21 cellular contexts compared by ENCODE assay signal in the genomic region with DNA sequence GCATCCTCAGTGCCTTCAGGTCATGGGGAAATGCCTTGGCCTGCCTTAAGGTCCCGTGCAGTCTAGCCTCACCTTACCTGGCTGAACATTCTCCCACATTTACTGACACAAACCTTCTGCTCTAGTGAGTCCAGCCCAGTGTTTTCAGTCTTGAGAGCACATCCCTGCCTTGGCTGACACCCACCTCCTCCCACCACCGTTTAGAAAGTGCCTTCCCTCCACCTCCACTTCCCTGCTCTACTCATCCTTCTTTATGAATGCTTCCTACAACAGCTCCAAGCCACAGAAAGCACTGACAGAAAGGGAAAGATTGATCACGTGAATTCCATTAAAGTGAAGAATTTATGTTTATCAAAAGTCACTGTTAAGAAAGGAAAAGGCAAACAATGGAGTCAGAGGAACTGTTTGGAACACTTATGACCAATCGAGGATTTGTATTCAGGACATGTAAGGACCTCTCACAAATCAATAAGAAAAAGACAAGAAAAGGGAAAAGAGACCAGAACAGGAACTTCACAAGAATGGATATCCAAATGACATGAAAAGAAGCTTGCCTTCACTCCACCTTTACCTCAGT. TPM values are rescaled to one million over a fixed set of nuclear protein-coding genes. Genes with fewer than 3 reads are reported as not detected.
DNase-seq lines count a peak whose midpoint lies in the region; ATAC-seq and TF ChIP-seq lines count a peak whose summit lies in the region.
"Had no signal": no experiment of that assay in that cellular context is flagged by ENCODE, and none has a peak within 500 bp of the region (broad histone marks: within the 10 kb centered on the region; RNA-seq: fewer than 3 reads in every experiment).

No MANE protein-coding gene starts in this region.

- H3K9me3 ChIP-seq in left ventricle myocardium inferior (replicated peaks): no peaks in the 10 kb centered on the region
- no peaks in the 10 kb centered on the region for H3K9me3 ChIP-seq in esophagus muscularis mucosa
- H3K9me3 ChIP-seq in trophoblast cell (ENCODE audit: insufficient read depth, low read depth, low read length): no peaks in the 10 kb centered on the region
- H3K9me3 ChIP-seq in vagina: no peaks in the 10 kb centered on the region
- H3K9me3 ChIP-seq in T-helper 17 cell (ENCODE audit: control insufficient read depth, low read length, poor library complexity, severe bottlenecking): no peaks in the 10 kb centered on the region
- H3K9me3 ChIP-seq: BE2C, thoracic aorta had no signal

- no peak overlapping the region for H3K9ac ChIP-seq in trophoblast cell (ENCODE audit: low read length)
- H3K9ac ChIP-seq: parathyroid adenoma had no signal

- H3K27me3 ChIP-seq in left ventricle myocardium inferior (ENCODE audit: low read depth) (no peaks in the 10 kb centered on the region), esophagus muscularis mucosa (no peaks in the 10 kb centered on the region), trophoblast cell (ENCODE audit: insufficient read depth, low read length) (no peaks in the 10 kb centered on the region), vagina (no peaks in the 10 kb centered on the region)
- H3K27me3 ChIP-seq: BE2C had no signal

- peak overlapping the region; percentile 39 for H3K18ac ChIP-seq in trophoblast cell (ENCODE audit: low read length)

- peak overlapping the region; percentile 6 for H4K12ac ChIP-seq in trophoblast cell (ENCODE audit: low read depth, low read length)

- peak overlapping the region; percentile 72 for H3K14ac ChIP-seq in trophoblast cell (ENCODE audit: low read length)

- 43% methylated on average over 4 of the region's 4 CpGs for WGBS in esophagus muscularis mucosa
- WGBS in trophoblast cell (ENCODE audit: extremely low coverage, insufficient coverage, insufficient read length): no CpG with 5 or more reads among the region's 4 CpGs

- no peak overlapping the region for H3K4me2 ChIP-seq in trophoblast cell (ENCODE audit: low read length)

- no peak for DNase-seq in left ventricle myocardium inferior
- DNase-seq in left ventricle myocardium superior: no peak
- DNase-seq in esophagus muscularis mucosa (ENCODE audit: extremely low spot score): no peak
- DNase-seq in trophoblast cell: no peak
- DNase-seq in vagina (ENCODE audit: extremely low spot score in 2 of 2): no peak
- DNase-seq in T-helper 17 cell: no peak
- DNase-seq in left lobe of liver (ENCODE audit: low spot score): no peak
- DNase-seq: activated CD4-positive, alpha-beta T cell treated with anti-CD3 and anti-CD28 coated beads, Interleukin-2, amount 10 ng/mL, durations not matched to agents 24 days and 14 days; BE2C; COR-L47; effector CD8-positive, alpha-beta T cell; glutamatergic neuron; mesendoderm; naive thymus-derived CD8-positive, alpha-beta T cell; NCI-H1417; NCI-H510A had no signal

- peaks cover 4% of the 10 kb centered on the region for H3K4me1 Mint-ChIP-seq in T-helper 17 cell
- H3K4me1 Mint-ChIP-seq: naive thymus-derived CD8-positive, alpha-beta T cell had no signal

- H3K79me2 ChIP-seq in trophoblast cell (ENCODE audit: control insufficient read depth, insufficient read depth, low read length, poor library complexity): peaks cover 4% of the 10 kb centered on the region
- H3K79me2 ChIP-seq: parathyroid adenoma had no signal

- peak overlapping the region; percentile 30 for H2AFZ ChIP-seq in trophoblast cell (ENCODE audit: insufficient read depth, low read length, poor library complexity)
- H2AFZ ChIP-seq: parathyroid adenoma had no signal

- TF ChIP-seq POLR2A in esophagus muscularis mucosa (IDR thresholded peaks at IDR 0.05; ENCODE audit: low read depth) (no peak), vagina (IDR thresholded peaks at IDR 0.05) (no peak)

- H3K79me1 ChIP-seq in trophoblast cell (ENCODE audit: low read length): peaks cover 17% of the 10 kb centered on the region

- intact Hi-C loops in left ventricle myocardium inferior (cut with micrococcal nuclease) (no loop called here), left ventricle myocardium superior (cut with micrococcal nuclease) (no loop called here), esophagus muscularis mucosa (cut with DNase I) (no loop called here), vagina (cut with DNase I) (no loop called here)

- peak overlapping the region; percentile 10 for H2BK5ac ChIP-seq in trophoblast cell (ENCODE audit: low read depth, low read length, poor library complexity)

- no peak overlapping the region for H3K23ac ChIP-seq in trophoblast cell (ENCODE audit: low read length)

- H3K4ac ChIP-seq in trophoblast cell (ENCODE audit: low read depth, low read length): peak overlapping the region; percentile 30

- peak overlapping the region; percentile 85 for H3K27ac ChIP-seq in left ventricle myocardium inferior (replicated peaks)
- peak overlapping the region; percentile 76 to 85 (median 78) for H3K27ac ChIP-seq in esophagus muscularis mucosa (replicated peaks in 1 of 4)
- peak overlapping the region; percentile 88 for H3K27ac ChIP-seq in trophoblast cell (ENCODE audit: low read depth, low read length)
- peak overlapping the region; percentile 80 for H3K27ac ChIP-seq in vagina
- H3K27ac ChIP-seq: parathyroid adenoma had no signal

- peak overlapping the region; percentile 91 for H4K91ac ChIP-seq in trophoblast cell (ENCODE audit: low read depth, low read length)

- H2BK120ac ChIP-seq in trophoblast cell (ENCODE audit: insufficient read depth, low read length, poor library complexity): peak overlapping the region; percentile 65

- peak overlapping the region; percentile 54 for H4K8ac ChIP-seq in trophoblast cell (ENCODE audit: low read depth, low read length)

- no peak for TF ChIP-seq EP300 in esophagus muscularis mucosa (IDR thresholded peaks at IDR 0.05)

- peaks cover 33% of the 10 kb centered on the region for H3K27me3 Mint-ChIP-seq in T-helper 17 cell

- peak overlapping the region; percentile 94 for H2AK5ac ChIP-seq in trophoblast cell (ENCODE audit: low read length)

- no peak for TF ChIP-seq CTCF in left ventricle myocardium inferior (IDR thresholded peaks at IDR 0.05; ENCODE audit: borderline replicate concordance)
- no peak for TF ChIP-seq CTCF in esophagus muscularis mucosa (IDR thresholded peaks at IDR 0.05)
- TF ChIP-seq CTCF in vagina (IDR thresholded peaks at IDR 0.05): no peak

- H3K4me3 Mint-ChIP-seq in T-helper 17 cell: no peak overlapping the region
- H3K4me3 Mint-ChIP-seq: activated CD4-positive, alpha-beta T cell treated with anti-CD3 and anti-CD28 coated beads, Interleukin-2, amount 10 ng/mL, durations not matched to agents 24 days and 14 days; activated naive CD8-positive, alpha-beta T cell; naive thymus-derived CD8-positive, alpha-beta T cell; T-helper 2 cell treated with Interferon-gamma antibody and Interleukin-4, amounts not matched to agents 5 μg/mL and 100 μg/mL, for 36 hours had no signal

- peak overlapping the region; percentile 85 for H2BK12ac ChIP-seq in trophoblast cell (ENCODE audit: low read length)

- H3K4me3 ChIP-seq in left ventricle myocardium inferior: no peak overlapping the region
- no peak overlapping the region for H3K4me3 ChIP-seq in esophagus muscularis mucosa
- H3K4me3 ChIP-seq in trophoblast cell (ENCODE audit: low read depth, low read length): no peak overlapping the region
- H3K4me3 ChIP-seq in vagina: no peak overlapping the region
- H3K4me3 ChIP-seq: thoracic aorta had no signal

- peaks cover 89% of the 10 kb centered on the region for H3K4me1 ChIP-seq in left ventricle myocardium inferior
- peaks cover 66 to 96% (median 89%) of the 10 kb centered on the region in 4 donors for H3K4me1 ChIP-seq in esophagus muscularis mucosa
- peaks cover 21% of the 10 kb centered on the region in 2 experiments for H3K4me1 ChIP-seq in trophoblast cell (ENCODE audit: control insufficient read depth in 1 of 2, insufficient read depth in 2 of 2, low read length in 2 of 2)
- peaks cover 72% of the 10 kb centered on the region for H3K4me1 ChIP-seq in vagina
- H3K4me1 ChIP-seq: parathyroid adenoma had no signal

- H3K36me3 Mint-ChIP-seq in T-helper 17 cell (ENCODE audit: low read depth): no peaks in the 10 kb centered on the region
- H3K36me3 Mint-ChIP-seq: activated naive CD8-positive, alpha-beta T cell had no signal

- ATAC-seq in left ventricle myocardium superior (no peak), HG03521 (IDR thresholded peaks at IDR 0.05; ENCODE audit: unreplicated experiment) (no peak), T-helper 17 cell (no peak), left lobe of liver (no peak)
- ATAC-seq: naive thymus-derived CD8-positive, alpha-beta T cell had no signal

- H3K36me3 ChIP-seq in left ventricle myocardium inferior (no peaks in the 10 kb centered on the region), esophagus muscularis mucosa (no peaks in the 10 kb centered on the region), trophoblast cell (ENCODE audit: control insufficient read depth in 1 of 2, insufficient read depth in 2 of 2, low read length in 2 of 2) (no peaks in the 10 kb centered on the region), vagina (no peaks in the 10 kb centered on the region)
- H3K36me3 ChIP-seq: BE2C, thoracic aorta had no signal

- no peak overlapping the region for H3K27ac Mint-ChIP-seq in T-helper 17 cell
- H3K27ac Mint-ChIP-seq: activated CD4-positive, alpha-beta T cell treated with anti-CD3 and anti-CD28 coated beads, Interleukin-2, amount 10 ng/mL, durations not matched to agents 24 days and 14 days; activated naive CD8-positive, alpha-beta T cell; naive thymus-derived CD8-positive, alpha-beta T cell; T-helper 2 cell treated with Interferon-gamma antibody and Interleukin-4, amounts not matched to agents 5 μg/mL and 100 μg/mL, for 36 hours had no signal

RNA-seq across cellular contexts. Expression of a gene that starts 59.8 kb away (rescaled TPM):
- total RNA-seq in left ventricle myocardium inferior (26.9 TPM), left ventricle myocardium superior (26.1 TPM), esophagus muscularis mucosa (100 to 1,000 TPM; 143 to 194 (median 175) TPM), vagina (153 TPM), T-helper 17 cell (under 1 TPM; 0.22 to 0.26 TPM), left lobe of liver (2.0 TPM)
- polyA plus RNA-seq in trophoblast cell (2013): 0.45 and 0.71 TPM in 2 replicates
